9 cellular contexts compared by ENCODE assay signal in genomic region chr9:105299190-105299854, GRCh38. TPM values are rescaled to one million over a fixed set of nuclear protein-coding genes. Genes with fewer than 3 reads are reported as not detected.
DNase-seq lines count a peak whose midpoint lies in the region; ATAC-seq and TF ChIP-seq lines count a peak whose summit lies in the region.
"Had no signal": no experiment of that assay in that cellular context is flagged by ENCODE, and none has a peak within 500 bp of the region (broad histone marks: within the 10 kb centered on the region; RNA-seq: fewer than 3 reads in every experiment).

No MANE protein-coding gene starts in this region.

- H3K27me3 Mint-ChIP-seq in CD4-positive, alpha-beta T cell, result no peaks in the 10 kb centered on the region

- TF ChIP-seq CTCF in CD4-positive, alpha-beta T cell (IDR thresholded peaks at IDR 0.05), result no peak
- no peak for TF ChIP-seq CTCF in thyroid gland (IDR thresholded peaks at IDR 0.05)

- H3K36me3 ChIP-seq in mucosa of stomach (ENCODE audit: control insufficient read depth, insufficient read depth, low read length) (no peaks in the 10 kb centered on the region), thyroid gland (peaks cover 0 to 11% of the 10 kb centered on the region in 2 donors)

- no peaks in the 10 kb centered on the region for H3K9me3 Mint-ChIP-seq in CD4-positive, alpha-beta T cell

- H3K27me3 ChIP-seq in mucosa of stomach (ENCODE audit: control insufficient read depth, insufficient read depth, low read length) (no peaks in the 10 kb centered on the region), thyroid gland (no peaks in the 10 kb centered on the region)
- no peaks in the 10 kb centered on the region for H3K27me3 ChIP-seq in CD4-positive, alpha-beta T cell (ENCODE audit: control insufficient read depth, insufficient read depth, low read length)

- CTCF ChIA-PET in CD4-positive, alpha-beta T cell (lab: Charles Lee), result no interaction called here

- intact Hi-C loops in CD4-positive, alpha-beta T cell (cut with DNase I, micrococcal nuclease), result no loop called here
- intact Hi-C loops in thyroid gland (cut with DNase I), result no loop called here

- no peak overlapping the region for H3K4me3 Mint-ChIP-seq in CD4-positive, alpha-beta T cell

- H3K27ac ChIP-seq in CD4-positive, alpha-beta T cell (ENCODE audit: low read depth, low read length), result no peak overlapping the region
- H3K27ac ChIP-seq in thyroid gland, result peak overlapping the region in 1 of 3 donors; percentile 14

- H3K4me1 ChIP-seq in mucosa of stomach (ENCODE audit: control insufficient read depth, insufficient read depth, low read length), result peaks cover 49% of the 10 kb centered on the region
- H3K4me1 ChIP-seq in thyroid gland, result peaks cover 4 to 21% of the 10 kb centered on the region in 2 donors

- POLR2A ChIA-PET in CD4-positive, alpha-beta T cell (lab: Charles Lee), result interaction anchor here (0.5 kb wide), 1 partner anchor 27 kb away, joined by 3 read pairs; no protein-coding TSS in a partner anchor

- no peak for ATAC-seq in CD4-positive, alpha-beta T cell (ENCODE audit: poor library complexity)
- ATAC-seq: HCT116 had no signal

- WGBS in thyroid gland, 2 donors, result 87 to 96% methylated on average over 7 of the region's 7 CpGs

- H3K36me3 Mint-ChIP-seq in CD4-positive, alpha-beta T cell (ENCODE audit: low read depth), result peaks cover 39% of the 10 kb centered on the region

- peak; percentile 65 for DNase-seq in CMK (ENCODE audit: low read depth)
- peak; percentile 97 for DNase-seq in M059J (ENCODE audit: low read depth)
- peak; percentile 86 for DNase-seq in dedifferentiated amniotic fluid mesenchymal stem cell (ENCODE audit: extremely low spot score)
- no peak for DNase-seq in NCI-H1105 treated with DMSO at 0.1 percent for 48 hours (lab: John Stamatoyannopoulos, UW)
- no peak for DNase-seq in CD4-positive, alpha-beta T cell
- no peak for DNase-seq in NCI-H1436 (lab: John Stamatoyannopoulos, UW)
- no peak for DNase-seq in thyroid gland

- H3K27ac Mint-ChIP-seq in CD4-positive, alpha-beta T cell, result no peak overlapping the region

- H3K4me1 Mint-ChIP-seq in CD4-positive, alpha-beta T cell (ENCODE audit: low read depth), result peaks cover 5% of the 10 kb centered on the region

- no peak for TF ChIP-seq POLR2A in thyroid gland (IDR thresholded peaks at IDR 0.05)

- H3K9ac ChIP-seq in mucosa of stomach (ENCODE audit: low read length), result peak overlapping the region; percentile 48

- H3K4me3 ChIP-seq in mucosa of stomach (ENCODE audit: low read length) (no peak overlapping the region), thyroid gland (replicated peaks in 1 of 3) (no peak overlapping the region)

- no peaks in the 10 kb centered on the region for H3K9me3 ChIP-seq in mucosa of stomach (ENCODE audit: control insufficient read depth, low read length)
- no peaks in the 10 kb centered on the region for H3K9me3 ChIP-seq in CD4-positive, alpha-beta T cell (ENCODE audit: control insufficient read depth, low read length)
- no peaks in the 10 kb centered on the region for H3K9me3 ChIP-seq in thyroid gland

RNA-seq across cellular contexts. Expression of gene SLC44A1, which starts 54.9 kb away (rescaled TPM):
- total RNA-seq in M059J (2014; rRNA removed; shearing (Covaris generic)), result 46.1 and 55.4 TPM in 2 replicates
- 1 to 10 TPM; 5.1 to 5.9 TPM for total RNA-seq in CD4-positive, alpha-beta T cell
- 100 to 1,000 TPM; 102 to 144 (median 132) TPM for total RNA-seq in thyroid gland

Comparison
In these comparisons a context has a peak if more than half of its experiments do, and no peak if none do; other contexts are left out.
1. DNase-seq: peak in CMK (single experiment), M059J (single experiment) and dedifferentiated amniotic fluid mesenchymal stem cell (single experiment); none in NCI-H1105 treated with DMSO at 0.1 percent for 48 hours (single experiment), CD4-positive, alpha-beta T cell (0 of 10), NCI-H1436 (single experiment) and thyroid gland (0 of 2).